1 cellular context compared by ENCODE assay signal in the genomic region with DNA sequence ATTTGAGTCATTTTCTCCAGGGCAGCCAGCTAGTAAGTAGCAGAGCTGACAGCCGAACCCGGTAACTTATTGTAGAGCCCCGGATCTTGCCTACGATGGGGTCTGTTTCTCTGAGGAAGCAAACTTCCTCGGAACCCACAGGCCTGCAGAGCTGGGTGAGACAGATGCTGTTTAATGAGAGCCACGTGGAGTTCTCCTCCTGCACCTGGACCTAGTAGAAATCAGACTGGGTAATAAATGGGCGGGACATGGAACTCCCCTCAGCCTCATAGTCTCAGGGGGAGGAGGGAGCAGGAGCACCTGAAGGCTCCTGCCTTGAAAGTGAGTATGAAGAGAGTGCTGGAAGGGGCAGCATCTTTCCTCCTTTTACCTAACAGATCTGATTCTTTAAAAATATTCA.
TF ChIP-seq lines count a peak whose summit lies in the region.

TSS of gene IZUMO1R (plus strand) at position 22 of the 400 bp plus-strand sequence. CDS start 1,057 bp downstream, outside the sequence.

TF ChIP-seq in WTC11, 78 proteins besides CTCF, POLR2A, EP300 and RAD21 (continued from another document):
- TF ChIP-seq ATF2 (CRISPR knock-in tag; IDR thresholded peaks at IDR 0.05; ENCODE audit: borderline replicate concordance, low read depth) (no peak), FOXK1 (CRISPR knock-in tag; IDR thresholded peaks at IDR 0.05) (no peak), ELF4 (CRISPR knock-in tag; IDR thresholded peaks at IDR 0.05; ENCODE audit: low read depth) (no peak), CBFB (CRISPR knock-in tag; IDR thresholded peaks at IDR 0.05; ENCODE audit: low read depth) (no peak)
